Comparison of ENCODE assay signal across 11 cellular contexts in the genomic region with DNA sequence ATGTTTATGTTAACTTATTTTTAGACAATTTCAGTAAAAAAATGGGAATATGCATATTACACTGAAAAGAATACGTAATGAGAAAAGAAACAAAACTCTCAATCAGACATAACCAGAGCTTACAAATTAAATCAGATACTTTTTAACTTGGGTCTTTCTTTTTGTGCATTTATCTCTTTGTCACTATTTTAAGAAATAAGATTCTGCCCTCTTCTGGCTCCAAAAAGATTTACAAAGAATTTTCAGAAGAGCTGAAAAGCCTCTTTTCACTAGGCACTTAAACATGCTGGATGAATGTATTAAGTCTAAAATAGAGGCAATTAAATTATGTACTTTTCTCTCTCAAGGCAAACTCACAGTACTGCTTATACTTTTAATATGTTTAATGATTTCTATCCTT. TPM values are rescaled to one million over a fixed set of nuclear protein-coding genes. Genes with fewer than 3 reads are reported as not detected.
DNase-seq lines count a peak whose midpoint lies in the region; ATAC-seq and TF ChIP-seq lines count a peak whose summit lies in the region.
"Had no signal": no experiment of that assay in that cellular context is flagged by ENCODE, and none has a peak within 500 bp of the region (broad histone marks: within the 10 kb centered on the region; RNA-seq: fewer than 3 reads in every experiment).

No MANE protein-coding gene starts in this region.

- H3K4me3 ChIP-seq in BJ (ENCODE audit: low read depth, low read length) (no peak overlapping the region), adipocyte (ENCODE audit: low read length) (no peak overlapping the region)
- no peak overlapping the region for H3K4me3 ChIP-seq in Jurkat, Clone E6-1 (ENCODE audit: low read length)

- peaks cover 12% of the 10 kb centered on the region for H3K4me1 ChIP-seq in adipocyte (ENCODE audit: control insufficient read depth, insufficient read depth, low read length)

- H3K9me3 Mint-ChIP-seq in effector memory CD8-positive, alpha-beta T cell = no peaks in the 10 kb centered on the region
- H3K9me3 Mint-ChIP-seq: central memory CD8-positive, alpha-beta T cell; naive B cell; stimulated activated effector memory CD8-positive, alpha-beta T cell treated with anti-CD3 and anti-CD28 coated beads, Interleukin-12 subunit alpha, Interleukin-12 subunit beta, amount 100 ng/mL, for 72 hours had no signal

- H3K27me3 Mint-ChIP-seq in effector memory CD8-positive, alpha-beta T cell = no peaks in the 10 kb centered on the region
- H3K27me3 Mint-ChIP-seq: central memory CD8-positive, alpha-beta T cell; naive B cell had no signal

- no peak overlapping the region for H3K27ac Mint-ChIP-seq in effector memory CD8-positive, alpha-beta T cell
- H3K27ac Mint-ChIP-seq: stimulated activated effector memory CD8-positive, alpha-beta T cell treated with anti-CD3 and anti-CD28 coated beads, Interleukin-12 subunit alpha, Interleukin-12 subunit beta, amount 100 ng/mL, for 72 hours had no signal

- H3K36me3 ChIP-seq in BJ (ENCODE audit: control insufficient read depth, insufficient read depth, low read length) = peaks cover 1% of the 10 kb centered on the region
- peaks cover 7% of the 10 kb centered on the region for H3K36me3 ChIP-seq in adipocyte (ENCODE audit: control insufficient read depth, insufficient read depth, low read length, severe bottlenecking)

- DNase-seq in BJ (ENCODE audit: low read depth) (no peak), adipocyte (ENCODE audit: low read depth) (peak; percentile 64), left lobe of liver (ENCODE audit: low spot score) (no peak)
- peak; percentile 18 for DNase-seq in Jurkat, Clone E6-1 (ENCODE audit: low read depth, low spot score)
- DNase-seq in effector memory CD8-positive, alpha-beta T cell = no peak
- no peak for DNase-seq in stimulated activated CD4-positive, alpha-beta T cell treated with anti-CD3 and anti-CD28 coated beads, Interleukin-4, amount 100 ng/mL, for 24 hours
- DNase-seq: naive B cell had no signal

- peak; percentile 41 for TF ChIP-seq CTCF in BJ (IDR thresholded peaks at IDR 0.05; ENCODE audit: insufficient read depth, low read depth, low read length)

- peaks cover 20% of the 10 kb centered on the region for H3K36me3 Mint-ChIP-seq in effector memory CD8-positive, alpha-beta T cell (ENCODE audit: insufficient read depth)

- no peak overlapping the region for H3K9ac ChIP-seq in adipocyte (ENCODE audit: low read length)

- POLR2A ChIA-PET in BJ (lab: Charles Lee) = no interaction called here

- H3K27me3 ChIP-seq in BJ (ENCODE audit: control insufficient read depth, insufficient read depth, low read length) (no peaks in the 10 kb centered on the region), adipocyte (replicated peaks; ENCODE audit: control insufficient read depth, insufficient read depth, low read length) (no peaks in the 10 kb centered on the region)

- peaks cover 1 to 26% of the 10 kb centered on the region in 2 donors for H3K4me1 Mint-ChIP-seq in effector memory CD8-positive, alpha-beta T cell (ENCODE audit: low read depth in 2 of 2)

- ATAC-seq in left lobe of liver (peak; percentile 34), GM21528 (IDR thresholded peaks at IDR 0.05; ENCODE audit: low FRiP score, unreplicated experiment) (no peak), GM21360 (IDR thresholded peaks at IDR 0.05; ENCODE audit: unreplicated experiment) (no peak)
- no peak for ATAC-seq in effector memory CD8-positive, alpha-beta T cell (replicated peaks)
- ATAC-seq: stimulated activated effector memory CD8-positive, alpha-beta T cell treated with anti-CD3 and anti-CD28 coated beads, Interleukin-12 subunit alpha, Interleukin-12 subunit beta, amount 100 ng/mL, for 72 hours had no signal

- H3K4me3 Mint-ChIP-seq in effector memory CD8-positive, alpha-beta T cell = no peak overlapping the region
- H3K4me3 Mint-ChIP-seq: central memory CD8-positive, alpha-beta T cell; naive B cell; stimulated activated effector memory CD8-positive, alpha-beta T cell treated with anti-CD3 and anti-CD28 coated beads, Interleukin-12 subunit alpha, Interleukin-12 subunit beta, amount 100 ng/mL, for 72 hours had no signal

- H3K9me3 ChIP-seq in adipocyte (ENCODE audit: control insufficient read depth, low read length) = no peaks in the 10 kb centered on the region

- CTCF ChIA-PET in BJ (lab: Yijun Ruan, JAX) = interaction anchor here (1.2 to 3.5 kb wide), 4 partner anchors 24 to 852 kb away, joined by 3 to 12 read pairs (median 4); partner anchors contain the start of gene CEP120

RNA-seq across cellular contexts. Expression of gene CEP120, which starts 55.5 kb away (rescaled TPM):
- 21.0 and 23.1 TPM in 2 replicates for polyA plus RNA-seq in BJ (2011; rRNA removed)
- 26.4 and 29.9 TPM in 2 replicates for polyA minus RNA-seq in BJ (2011; rRNA and poly(A)+ RNA removed)
- 13.6 TPM for polyA plus RNA-seq in Jurkat, Clone E6-1 (2012; ENCODE audit: insufficient read depth, insufficient read length)
- total RNA-seq in left lobe of liver = 11.6 TPM

Comparison
In these comparisons a context has a peak if more than half of its experiments do, and no peak if none do; other contexts are left out.
1. DNase-seq: peak in Jurkat, Clone E6-1 (single experiment) and adipocyte (single experiment); none in BJ (single experiment), left lobe of liver (single experiment), effector memory CD8-positive, alpha-beta T cell (0 of 3) and stimulated activated CD4-positive, alpha-beta T cell treated with anti-CD3 and anti-CD28 coated beads, Interleukin-4, amount 100 ng/mL, for 24 hours (single experiment).